Comparison of ENCODE assay signal across 10 cellular contexts in the genomic region with DNA sequence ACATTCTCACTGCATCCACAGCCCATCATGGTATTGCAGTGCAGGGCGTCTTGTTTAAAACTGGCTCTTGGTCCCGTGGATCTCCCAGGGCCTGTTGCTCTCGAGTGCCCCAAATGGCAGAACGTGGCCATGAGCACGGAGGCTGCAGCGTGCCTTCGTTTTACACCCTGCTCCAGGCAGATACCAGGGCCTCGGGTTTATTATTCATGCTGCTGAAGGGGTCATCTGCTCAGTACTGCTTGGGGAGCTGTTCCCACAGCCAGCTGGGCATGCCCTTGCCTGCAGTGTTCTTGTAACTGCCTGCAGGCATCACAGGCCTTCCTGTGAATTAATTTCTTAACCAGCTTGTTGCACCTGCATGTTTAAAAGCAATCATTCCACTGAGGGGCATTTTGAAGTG.
A peak's percentile ranks its signal among the peaks of the same experiment; 100 is the strongest.
DNase-seq lines count a peak whose midpoint lies in the region; FAIRE-seq and TF ChIP-seq lines count a peak whose summit lies in the region.
"Had no signal": no experiment of that assay in that cellular context is flagged by ENCODE, and none has a peak within 500 bp of the region (broad histone marks: within the 10 kb centered on the region; RNA-seq: fewer than 3 reads in every experiment).

No MANE protein-coding gene starts in this region.

- H3K9me3 Mint-ChIP-seq in activated CD4-positive, alpha-beta T cell treated with anti-CD3 and anti-CD28 coated beads, Interleukin-2, amount 10 ng/mL, durations not matched to agents 7 days and 5 days: peaks cover 13% of the 10 kb centered on the region
- H3K9me3 Mint-ChIP-seq: CD8-positive, alpha-beta memory T cell had no signal

- H3K27me3 Mint-ChIP-seq in activated CD4-positive, alpha-beta T cell treated with anti-CD3 and anti-CD28 coated beads, Interleukin-2, amount 10 ng/mL, durations not matched to agents 7 days and 5 days: no peaks in the 10 kb centered on the region
- H3K27me3 Mint-ChIP-seq: CD8-positive, alpha-beta memory T cell had no signal

- peak overlapping the region; percentile 29 for H3K4me3 Mint-ChIP-seq in activated CD4-positive, alpha-beta T cell treated with anti-CD3 and anti-CD28 coated beads, Interleukin-2, amount 10 ng/mL, durations not matched to agents 7 days and 5 days

- no peaks in the 10 kb centered on the region; a peak in 1 of 8 replicates for H3K36me3 ChIP-seq in H1 (ENCODE audit: control insufficient read depth in 2 of 4, insufficient read depth in 4 of 4, low read length in 3 of 4)
- H3K36me3 ChIP-seq: neutrophil had no signal

- TF ChIP-seq RAD21 in H1 (IDR thresholded peaks at IDR 0.05 in 1 of 2, conservative IDR thresholded peaks at IDR 0.05 in 1 of 2; ENCODE audit: low read depth in 2 of 2, low read length in 2 of 2): peak; percentile 24 to 39; a peak in 2 of 4 replicates

- H2BK5ac ChIP-seq in H1 (ENCODE audit: low read depth, low read length): peak overlapping the region; percentile 30; the same call in 1 of the 2 replicates

- no peaks in the 10 kb centered on the region for H3K23me2 ChIP-seq in H1 (ENCODE audit: low read depth, low read length)

- peak overlapping the region; percentile 76; the same call in 1 of the 2 replicates for H2AK5ac ChIP-seq in H1 (ENCODE audit: low read depth, low read length)

- peaks cover 92% of the 10 kb centered on the region for H3K4me1 Mint-ChIP-seq in activated CD4-positive, alpha-beta T cell treated with anti-CD3 and anti-CD28 coated beads, Interleukin-2, amount 10 ng/mL, durations not matched to agents 7 days and 5 days

- H3K18ac ChIP-seq in H1 (ENCODE audit: extremely low read depth, low read length): no peak overlapping the region

- H3K4ac ChIP-seq in H1 (replicated peaks; ENCODE audit: insufficient read length, low read depth, low read length): no peak overlapping the region

- H3K79me2 ChIP-seq in H1 (ENCODE audit: control insufficient read depth in 1 of 2, insufficient read depth in 2 of 2, low read length in 2 of 2): no peaks in the 10 kb centered on the region

- H3K56ac ChIP-seq in H1 (replicated peaks; ENCODE audit: insufficient read length, low read depth, low read length): no peak overlapping the region

- 0 out of 2 replicates have a peak overlapping the region, but pooled peaks have one; percentile 57 for H2BK20ac ChIP-seq in H1 (ENCODE audit: low read length)

- no peaks in the 10 kb centered on the region for H3K27me3 ChIP-seq in H1 (replicated peaks in 1 of 4; ENCODE audit: control insufficient read depth in 3 of 4, extremely low read depth in 1 of 4, insufficient read depth in 3 of 4, low read length in 3 of 4)
- H3K27me3 ChIP-seq: neutrophil had no signal

- no peak overlapping the region for H3K4me2 ChIP-seq in H1 (ENCODE audit: insufficient read depth in 1 of 2, low read depth in 2 of 2, low read length in 2 of 2)

- no peak for FAIRE-seq in H1 (lab: Jason Lieb, UNC)

- H3K14ac ChIP-seq in H1 (ENCODE audit: insufficient read length): no peak overlapping the region

- H3K4me3 ChIP-seq in H1 (ENCODE audit: extremely low read depth in 1 of 4, insufficient read depth in 2 of 4, low read depth in 3 of 4, low read length in 4 of 4): no peak overlapping the region

- H3K4me1 ChIP-seq in H1 (replicated peaks in 1 of 4; ENCODE audit: control insufficient read depth in 3 of 4, insufficient read depth in 4 of 4, low read length in 3 of 4): peaks cover 4 to 24% (median 13%) of the 10 kb centered on the region in 4 experiments

- H2AFZ ChIP-seq in H1 (ENCODE audit: low read length): no peak overlapping the region

- peak; percentile 26 to 59 (median 56); a peak in 3 of 4 replicates for TF ChIP-seq CTCF in H1 (IDR thresholded peaks at IDR 0.05; ENCODE audit: control extremely low read depth in 1 of 3, insufficient read depth in 1 of 3, low read depth in 1 of 3, low read length in 3 of 3)

- H3K27ac Mint-ChIP-seq in activated CD4-positive, alpha-beta T cell treated with anti-CD3 and anti-CD28 coated beads, Interleukin-2, amount 10 ng/mL, durations not matched to agents 7 days and 5 days: peak overlapping the region; percentile 96

- DNase-seq in SIG-M5 treated with dmso at 0.1 percent for 504 hours (lab: John Stamatoyannopoulos, UW; ENCODE audit: unreplicated experiment): peak; percentile 14
- no peak for DNase-seq in SIG-M5 (lab: John Stamatoyannopoulos, UW)
- peak; percentile 75 for DNase-seq in activated CD4-positive, alpha-beta T cell treated with anti-CD3 and anti-CD28 coated beads, Interleukin-2, amount 10 ng/mL, durations not matched to agents 7 days and 5 days
- no peak for DNase-seq in H1 (ENCODE audit: low read depth in 1 of 2, low spot score in 2 of 2)
- peak; percentile 52 for DNase-seq in putamen (ENCODE audit: low spot score)
- DNase-seq in NCI-H446 treated with DMSO at 0.1 percent for 48 hours (lab: John Stamatoyannopoulos, UW): no peak
- DNase-seq in GM03348 (ENCODE audit: low spot score): no peak
- DNase-seq in LoVo (ENCODE audit: low spot score): no peak

- H4K91ac ChIP-seq in H1 (replicated peaks; ENCODE audit: insufficient read length, low read length): no peak overlapping the region

- no peak overlapping the region for H4K8ac ChIP-seq in H1 (ENCODE audit: extremely low read depth, insufficient read depth, low read length)

- POLR2A ChIA-PET in activated CD4-positive, alpha-beta T cell treated with anti-CD3 and anti-CD28 coated beads, Interleukin-2, amount 10 ng/mL, durations not matched to agents 7 days and 5 days (lab: Charles Lee): no interaction called here
- POLR2A ChIA-PET in H1 (lab: Charles Lee; ENCODE audit: partially characterized antibody): interaction anchor here (0.7 kb wide), 1 partner anchor 172 kb away, joined by 3 read pairs; no protein-coding TSS in a partner anchor

- H2BK12ac ChIP-seq in H1 (ENCODE audit: low read depth, low read length): 0 out of 2 replicates have a peak overlapping the region, but pooled peaks have one; percentile 3

- no peak overlapping the region for H3K23ac ChIP-seq in H1 (ENCODE audit: insufficient read length)

- H3K9ac ChIP-seq in H1 (replicated peaks in 1 of 4; ENCODE audit: extremely low read depth in 1 of 4, low read depth in 3 of 4, low read length in 3 of 4): no peak overlapping the region

- TF ChIP-seq POLR2A in H1 (IDR thresholded peaks at IDR 0.05; ENCODE audit: control extremely low read depth in 1 of 2, low read depth in 2 of 2, low read length in 2 of 2): no peak

- H3K79me1 ChIP-seq in H1 (ENCODE audit: low read depth, low read length): no peaks in the 10 kb centered on the region; the same call in 1 of the 2 replicates

- H2BK120ac ChIP-seq in H1 (replicated peaks; ENCODE audit: low read depth, low read length): no peak overlapping the region

- WGBS in H1 (ENCODE audit: extremely low coverage in 1 of 2, insufficient coverage in 1 of 2, insufficient read length in 1 of 2, insufficient replicate concordance in 2 of 2, low coverage in 1 of 2, low lambda C conversion rate in 2 of 2, missing lambda C conversion rate in 1 of 2), 2 experiments: 75% methylated on average over 8 of the region's 8 CpGs; no CpG with 5 or more reads in 1 of the 2 experiments

- H3K36me3 Mint-ChIP-seq in activated CD4-positive, alpha-beta T cell treated with anti-CD3 and anti-CD28 coated beads, Interleukin-2, amount 10 ng/mL, durations not matched to agents 7 days and 5 days (ENCODE audit: low read depth): peaks cover 76% of the 10 kb centered on the region

- H4K5ac ChIP-seq in H1 (ENCODE audit: insufficient read length, low read depth, low read length): no peak overlapping the region

- H2BK15ac ChIP-seq in H1 (ENCODE audit: low read length): 0 out of 2 replicates have a peak overlapping the region, but pooled peaks have one; percentile 36

- CTCF ChIA-PET in activated CD4-positive, alpha-beta T cell treated with anti-CD3 and anti-CD28 coated beads, Interleukin-2, amount 10 ng/mL, durations not matched to agents 7 days and 5 days (lab: Charles Lee): interaction anchor here (0.6 to 1.8 kb wide), 6 partner anchors 13 to 106 kb away, joined by 3 to 6 read pairs (median 3); no protein-coding TSS in a partner anchor
- CTCF ChIA-PET in H1 (lab: Charles Lee; ENCODE audit: partially characterized antibody): interaction anchor here (0.6 to 1.8 kb wide), 5 partner anchors 9 to 104 kb away, joined by 3 to 5 read pairs (median 3); no protein-coding TSS in a partner anchor

- no peak overlapping the region for H3K27ac ChIP-seq in H1 (ENCODE audit: low read depth, low read length)
- H3K27ac ChIP-seq: neutrophil had no signal

- no peak for TF ChIP-seq EP300 in H1 (IDR thresholded peaks at IDR 0.05; ENCODE audit: borderline replicate concordance in 1 of 2, low read depth in 2 of 2, low read length in 2 of 2)

- no peaks in the 10 kb centered on the region for H4K20me1 ChIP-seq in H1 (replicated peaks in 1 of 2; ENCODE audit: control insufficient read depth in 1 of 2, insufficient read depth in 2 of 2, low read length in 2 of 2)

- H3K9me3 ChIP-seq in H1 (ENCODE audit: insufficient read depth in 2 of 2, low read depth in 1 of 2, low read length in 1 of 2): no peaks in the 10 kb centered on the region
- H3K9me3 ChIP-seq: neutrophil had no signal

TF ChIP-seq in H1, 55 proteins besides CTCF, POLR2A, EP300 and RAD21:
- TF ChIP-seq RNF2 (IDR thresholded peaks at IDR 0.05; ENCODE audit: borderline replicate concordance, low read depth, low read length, missing control alignments, poor library complexity, severe bottlenecking) (no peak), GTF2F1 (IDR thresholded peaks at IDR 0.05; ENCODE audit: borderline replicate concordance, low read depth, low read length) (no peak), SIX5 (IDR thresholded peaks at IDR 0.05; ENCODE audit: low read depth, low read length) (no peak), SP1 (IDR thresholded peaks at IDR 0.05; ENCODE audit: low read depth, low read length) (no peak), RXRA (IDR thresholded peaks at IDR 0.05; ENCODE audit: insufficient read depth, low read depth, low read length) (no peak), FOSL1 (IDR thresholded peaks at IDR 0.05; ENCODE audit: insufficient read depth, low read depth, low read length) (no peak)

Comparison
In these comparisons a context has a peak if more than half of its experiments do, and no peak if none do; other contexts are left out.
1. DNase-seq: peak in SIG-M5 treated with dmso at 0.1 percent for 504 hours (single experiment), activated CD4-positive, alpha-beta T cell treated with anti-CD3 and anti-CD28 coated beads, Interleukin-2, amount 10 ng/mL, durations not matched to agents 7 days and 5 days (single experiment) and putamen (single experiment); none in SIG-M5 (single experiment), H1 (0 of 2), NCI-H446 treated with DMSO at 0.1 percent for 48 hours (single experiment), GM03348 (single experiment) and LoVo (single experiment).